Comparison of ENCODE assay signal across 8 cellular contexts in the genomic region with DNA sequence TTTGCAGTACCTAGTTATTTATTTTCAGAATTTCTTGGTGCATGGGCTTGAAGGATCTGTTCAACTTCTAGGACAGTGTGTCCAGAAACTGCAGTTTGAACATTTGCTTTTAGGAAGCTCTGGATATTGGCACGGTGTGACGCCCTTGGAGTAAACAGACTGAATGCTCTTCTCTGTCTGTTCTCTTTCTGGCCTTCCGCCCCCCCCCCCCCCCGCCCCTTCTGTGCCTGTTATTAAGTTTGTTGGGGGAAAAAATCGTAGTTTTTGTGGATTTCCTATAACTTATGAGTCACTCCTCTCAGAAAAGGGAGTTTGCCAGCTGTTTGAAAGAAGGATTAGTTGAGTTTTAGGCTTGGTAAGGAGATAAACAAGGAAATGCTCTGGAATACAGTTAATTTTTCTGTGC.
DNase-seq lines count a peak whose midpoint lies in the region; ATAC-seq and TF ChIP-seq lines count a peak whose summit lies in the region.

No MANE protein-coding gene starts in this region.

- peak overlapping the region; percentile 94 for H3K9ac ChIP-seq in NT2/D1 (ENCODE audit: insufficient read length, low read depth)

- peak overlapping the region; percentile 86 for H3K27ac Mint-ChIP-seq in stimulated activated naive CD8-positive, alpha-beta T cell treated with anti-CD3 and anti-CD28 coated beads, Interleukin-15, Interleukin-2, amounts not matched to agents 100 ng/mL and 50 ng/mL, for 24 hours

- H3K27ac ChIP-seq in layer of hippocampus (ENCODE audit: low read depth, low read length): peak overlapping the region; percentile 86

- peaks cover 38% of the 10 kb centered on the region for H3K4me1 Mint-ChIP-seq in stimulated activated naive CD8-positive, alpha-beta T cell treated with anti-CD3 and anti-CD28 coated beads, Interleukin-15, Interleukin-2, amounts not matched to agents 100 ng/mL and 50 ng/mL, for 24 hours (ENCODE audit: low read depth)

- no peak for DNase-seq in stimulated activated naive CD8-positive, alpha-beta T cell treated with anti-CD3 and anti-CD28 coated beads, Interleukin-15, Interleukin-2, amounts not matched to agents 100 U/mL and 50 U/mL, for 24 hours
- DNase-seq in NT2/D1 (ENCODE audit: low read depth, low spot score) (no peak), choroid plexus epithelial cell (ENCODE audit: low read depth) (peak; percentile 67), stromal cell of bone marrow (ENCODE audit: low read depth) (peak; percentile 62), NCI-H2196 (lab: John Stamatoyannopoulos, UW; ENCODE audit: unreplicated experiment) (no peak), NCI-H1436 (lab: John Stamatoyannopoulos, UW) (no peak)

- no peaks in the 10 kb centered on the region for H3K36me3 Mint-ChIP-seq in stimulated activated naive CD8-positive, alpha-beta T cell treated with anti-CD3 and anti-CD28 coated beads, Interleukin-15, Interleukin-2, amounts not matched to agents 100 ng/mL and 50 ng/mL, for 24 hours (ENCODE audit: low read depth)

- ATAC-seq in stimulated activated naive CD8-positive, alpha-beta T cell treated with anti-CD3 and anti-CD28 coated beads, Interleukin-15, Interleukin-2, amounts not matched to agents 100 U/mL and 50 U/mL, for 24 hours: no peak

- H3K4me1 ChIP-seq in NT2/D1 (ENCODE audit: insufficient read depth, insufficient read length): no peaks in the 10 kb centered on the region

- H3K4me3 ChIP-seq in NT2/D1 (ENCODE audit: insufficient read length, low read depth) (peak overlapping the region; percentile 80), choroid plexus epithelial cell (ENCODE audit: low read depth, low read length) (peak overlapping the region; percentile 92)

- peak overlapping the region; percentile 92 for H3K4me3 Mint-ChIP-seq in stimulated activated naive CD8-positive, alpha-beta T cell treated with anti-CD3 and anti-CD28 coated beads, Interleukin-15, Interleukin-2, amounts not matched to agents 100 ng/mL and 50 ng/mL, for 24 hours

- no peaks in the 10 kb centered on the region for H3K9me3 Mint-ChIP-seq in stimulated activated naive CD8-positive, alpha-beta T cell treated with anti-CD3 and anti-CD28 coated beads, Interleukin-15, Interleukin-2, amounts not matched to agents 100 ng/mL and 50 ng/mL, for 24 hours

- no peaks in the 10 kb centered on the region for H3K36me3 ChIP-seq in NT2/D1 (ENCODE audit: insufficient read depth, insufficient read length, low read length)

- TF ChIP-seq CTCF in choroid plexus epithelial cell (conservative IDR thresholded peaks at IDR 0.05; ENCODE audit: low read depth, low read length): no peak

- H3K27me3 ChIP-seq in NT2/D1 (ENCODE audit: insufficient read depth, insufficient read length) (no peaks in the 10 kb centered on the region), layer of hippocampus (ENCODE audit: control insufficient read depth, insufficient read depth, low read length) (no peaks in the 10 kb centered on the region)

- H3K27me3 Mint-ChIP-seq in stimulated activated naive CD8-positive, alpha-beta T cell treated with anti-CD3 and anti-CD28 coated beads, Interleukin-15, Interleukin-2, amounts not matched to agents 100 ng/mL and 50 ng/mL, for 24 hours: peaks cover 23% of the 10 kb centered on the region

- no peaks in the 10 kb centered on the region for H3K9me3 ChIP-seq in NT2/D1 (ENCODE audit: insufficient read depth, low read length)

Comparison
In these comparisons a context has a peak if more than half of its experiments do, and no peak if none do; other contexts are left out.
1. DNase-seq: peak in choroid plexus epithelial cell (single experiment) and stromal cell of bone marrow (single experiment); none in stimulated activated naive CD8-positive, alpha-beta T cell treated with anti-CD3 and anti-CD28 coated beads, Interleukin-15, Interleukin-2, amounts not matched to agents 100 U/mL and 50 U/mL, for 24 hours (single experiment), NT2/D1 (single experiment), NCI-H2196 (single experiment) and NCI-H1436 (single experiment).